Comparison of ENCODE assay signal across 10 cellular contexts in the genomic region with DNA sequence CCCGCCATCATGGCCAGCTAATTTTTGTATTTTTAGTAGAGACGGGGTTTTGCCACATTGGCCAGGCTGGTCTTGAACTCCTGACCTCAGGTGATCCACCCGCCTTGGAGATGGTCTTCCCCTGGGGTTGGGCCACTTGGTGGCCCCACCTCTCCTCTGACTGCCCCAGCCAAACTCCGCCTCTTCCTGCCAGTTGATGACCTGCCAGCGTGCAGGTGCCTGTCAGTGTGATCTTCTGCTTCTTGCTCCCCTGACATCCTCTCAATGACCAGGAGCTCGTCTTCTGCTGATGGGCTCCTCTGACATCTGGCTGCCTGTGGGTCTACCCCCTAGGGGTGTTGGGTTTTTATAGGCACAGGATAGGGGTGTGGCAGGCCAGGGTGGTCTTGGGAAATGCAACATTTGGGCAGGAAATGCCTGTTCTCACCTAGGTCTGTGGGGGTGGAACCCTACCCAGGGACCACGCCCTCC. TPM values are rescaled to one million over a fixed set of nuclear protein-coding genes. Genes with fewer than 3 reads are reported as not detected.
DNase-seq lines count a peak whose midpoint lies in the region; ATAC-seq and TF ChIP-seq lines count a peak whose summit lies in the region.
"Not testable (repeated sequence)": the region's sequence is repeated elsewhere in the genome, so short reads cannot be mapped to it uniquely, and the experiment has no call there.
"Had no signal": no experiment of that assay in that cellular context is flagged by ENCODE, and none has a peak within 500 bp of the region (broad histone marks: within the 10 kb centered on the region; RNA-seq: fewer than 3 reads in every experiment).

No MANE protein-coding gene starts in this region.

- CTCF ChIA-PET in CD8-positive, alpha-beta T cell (lab: Charles Lee) = interaction anchor here (1.0 to 4.1 kb wide), 10 partner anchors 9 to 133 kb away, joined by 3 to 15 read pairs (median 4); partner anchors contain the start of genes PITPNM1, POLD4, PTPRCAP and TMEM134
- CTCF ChIA-PET in naive thymus-derived CD4-positive, alpha-beta T cell (lab: Charles Lee) = interaction anchor here (0.6 to 3.7 kb wide), 4 partner anchors 21 to 104 kb away, joined by 3 to 11 read pairs (median 4); partner anchors contain the start of gene PTPRCAP

- H3K27ac ChIP-seq in CD8-positive, alpha-beta T cell (ENCODE audit: low read depth, low read length) = peak overlapping the region; percentile 40
- H3K27ac ChIP-seq in colonic mucosa = peak overlapping the region; percentile 27
- peak overlapping the region; percentile 80 for H3K27ac ChIP-seq in naive thymus-derived CD4-positive, alpha-beta T cell (ENCODE audit: low read depth, low read length)

- peaks cover 64% of the 10 kb centered on the region for H3K4me1 Mint-ChIP-seq in CD8-positive, alpha-beta T cell (ENCODE audit: low read depth)
- peaks cover 53% of the 10 kb centered on the region for H3K4me1 Mint-ChIP-seq in T-helper 2 cell treated with Interferon-gamma antibody and Interleukin-4, amounts not matched to agents 5 μg/mL and 100 μg/mL, for 36 hours (ENCODE audit: low read depth)
- peaks cover 70% of the 10 kb centered on the region for H3K4me1 Mint-ChIP-seq in activated T-helper 1 cell treated with anti-CD3 and anti-CD28 coated beads, Interleukin-12 subunit alpha, Interleukin-12 subunit beta, Interleukin-2, Interleukin-4 antibody, amounts not matched to agents 30 ng/mL and 10 ng/mL and 1 ng/mL, durations not matched to agents 14 hours and 24 hours and 36 hours (ENCODE audit: low read depth)
- H3K4me1 Mint-ChIP-seq in naive thymus-derived CD4-positive, alpha-beta T cell = peaks cover 49 to 67% (median 59%) of the 10 kb centered on the region in 7 donors

- not testable (repeated sequence) for H3K27me3 ChIP-seq in CD8-positive, alpha-beta T cell (ENCODE audit: insufficient read depth, low read length); colonic mucosa; naive thymus-derived CD4-positive, alpha-beta T cell (ENCODE audit: control insufficient read depth in 2 of 2, insufficient read depth in 2 of 2, low read length in 2 of 2)

- DNase-seq in CD8-positive, alpha-beta T cell = peak in 4 of 7 experiments; percentile 32 to 68 (median 50)
- DNase-seq in NCI-H2029 (lab: John Stamatoyannopoulos, UW) (peak; percentile 8), colonic mucosa (peak; percentile 50)
- peak; percentile 60 for DNase-seq in T-helper 2 cell treated with Interferon-gamma antibody and Interleukin-4, amounts not matched to agents 5 μg/mL and 100 μg/mL, for 36 hours (ENCODE audit: low spot score)
- DNase-seq in activated T-helper 1 cell treated with anti-CD3 and anti-CD28 coated beads, Interleukin-12 subunit alpha, Interleukin-12 subunit beta, Interleukin-2, Interleukin-4 antibody, amounts not matched to agents 30 ng/mL and 10 ng/mL and 1 ng/mL, durations not matched to agents 14 hours and 24 hours and 36 hours (ENCODE audit: low spot score) = peak; percentile 48
- DNase-seq in naive thymus-derived CD4-positive, alpha-beta T cell = peak in 4 of 9 donors; percentile 20 to 56 (median 30)
- peak; percentile 20 for DNase-seq in stimulated activated naive CD4-positive, alpha-beta T cell treated with Interleukin-2 at 50 U/mL for 16 hours (lab: John Stamatoyannopoulos, UW)

- H3K36me3 Mint-ChIP-seq in CD8-positive, alpha-beta T cell = peaks cover 50% of the 10 kb centered on the region
- H3K36me3 Mint-ChIP-seq in T-helper 2 cell treated with Interferon-gamma antibody and Interleukin-4, amounts not matched to agents 5 μg/mL and 100 μg/mL, for 36 hours (ENCODE audit: low read depth) = peaks cover 43% of the 10 kb centered on the region
- peaks cover 42% of the 10 kb centered on the region for H3K36me3 Mint-ChIP-seq in activated T-helper 1 cell treated with anti-CD3 and anti-CD28 coated beads, Interleukin-12 subunit alpha, Interleukin-12 subunit beta, Interleukin-2, Interleukin-4 antibody, amounts not matched to agents 30 ng/mL and 10 ng/mL and 1 ng/mL, durations not matched to agents 14 hours and 24 hours and 36 hours (ENCODE audit: low read depth)
- peaks cover 10 to 48% (median 15%) of the 10 kb centered on the region in 5 donors for H3K36me3 Mint-ChIP-seq in naive thymus-derived CD4-positive, alpha-beta T cell

- intact Hi-C loops in CD8-positive, alpha-beta T cell (cut with DNase I, micrococcal nuclease) = loop anchor here in 1 of 2 experiments (2.0 kb wide), 1 partner anchor 49 kb away; the partner anchor contains the start of gene PTPRCAP
- intact Hi-C loops in activated T-helper 1 cell treated with anti-CD3 and anti-CD28 coated beads, Interleukin-12 subunit alpha, Interleukin-12 subunit beta, Interleukin-2, Interleukin-4 antibody, amounts not matched to agents 30 ng/mL and 10 ng/mL and 1 ng/mL, durations not matched to agents 14 hours and 24 hours and 36 hours (cut with micrococcal nuclease) = loop anchor here (1.0 to 2.0 kb wide), 3 partner anchors 49 to 216 kb away; partner anchors contain the start of genes ANKRD13D and PTPRCAP
- intact Hi-C loops in colonic mucosa (cut with DNase I) = not testable (repeated sequence)
- intact Hi-C loops in naive thymus-derived CD4-positive, alpha-beta T cell (cut with micrococcal nuclease) = loop anchor here in 1 of 2 donors (10.0 kb wide), 1 partner anchor 1201 kb away; the partner anchor contains the start of gene YIF1A

- not testable (repeated sequence) for H3K9ac ChIP-seq in colonic mucosa (ENCODE audit: low read depth in 2 of 2, low read length in 2 of 2)

- peak overlapping the region; percentile 93 for H3K4me3 Mint-ChIP-seq in CD8-positive, alpha-beta T cell
- H3K4me3 Mint-ChIP-seq in T-helper 2 cell treated with Interferon-gamma antibody and Interleukin-4, amounts not matched to agents 5 μg/mL and 100 μg/mL, for 36 hours = peak overlapping the region; percentile 90
- peak overlapping the region; percentile 82 for H3K4me3 Mint-ChIP-seq in activated T-helper 1 cell treated with anti-CD3 and anti-CD28 coated beads, Interleukin-12 subunit alpha, Interleukin-12 subunit beta, Interleukin-2, Interleukin-4 antibody, amounts not matched to agents 30 ng/mL and 10 ng/mL and 1 ng/mL, durations not matched to agents 14 hours and 24 hours and 36 hours
- H3K4me3 Mint-ChIP-seq in naive thymus-derived CD4-positive, alpha-beta T cell = peak overlapping the region; percentile 83 to 98 (median 92)

- ATAC-seq in CD8-positive, alpha-beta T cell; naive thymus-derived CD4-positive, alpha-beta T cell: not testable (repeated sequence)

- peak overlapping the region; percentile 2 for H3K4me3 ChIP-seq in CD8-positive, alpha-beta T cell (ENCODE audit: low read depth, low read length)
- not testable (repeated sequence) for H3K4me3 ChIP-seq in colonic mucosa
- H3K4me3 ChIP-seq in naive thymus-derived CD4-positive, alpha-beta T cell (ENCODE audit: low read length) = peak overlapping the region; percentile 10

- not testable (repeated sequence) for TF ChIP-seq CTCF in CD8-positive, alpha-beta T cell (IDR thresholded peaks at IDR 0.05); colonic mucosa (IDR thresholded peaks at IDR 0.05)

- H3K9me3 ChIP-seq in CD8-positive, alpha-beta T cell (ENCODE audit: low read length); colonic mucosa; naive thymus-derived CD4-positive, alpha-beta T cell (ENCODE audit: control insufficient read depth in 2 of 3, low read length in 3 of 3): not testable (repeated sequence)

- H3K4me1 ChIP-seq in CD8-positive, alpha-beta T cell (ENCODE audit: insufficient read depth, low read length) = peaks cover 55% of the 10 kb centered on the region
- H3K4me1 ChIP-seq in colonic mucosa = peaks cover 11% of the 10 kb centered on the region
- H3K4me1 ChIP-seq in naive thymus-derived CD4-positive, alpha-beta T cell (ENCODE audit: control insufficient read depth in 2 of 2, insufficient read depth in 2 of 2, low read length in 2 of 2) = peaks cover 42 to 44% of the 10 kb centered on the region in 2 donors

- not testable (repeated sequence) for H3K9me3 Mint-ChIP-seq in CD8-positive, alpha-beta T cell; T-helper 2 cell treated with Interferon-gamma antibody and Interleukin-4, amounts not matched to agents 5 μg/mL and 100 μg/mL, for 36 hours; activated T-helper 1 cell treated with anti-CD3 and anti-CD28 coated beads, Interleukin-12 subunit alpha, Interleukin-12 subunit beta, Interleukin-2, Interleukin-4 antibody, amounts not matched to agents 30 ng/mL and 10 ng/mL and 1 ng/mL, durations not matched to agents 14 hours and 24 hours and 36 hours; naive thymus-derived CD4-positive, alpha-beta T cell

- POLR2A ChIA-PET in CD8-positive, alpha-beta T cell (lab: Charles Lee) = interaction anchor here (1.1 to 5.0 kb wide), 7 partner anchors 17 to 214 kb away, joined by 3 to 65 read pairs (median 5); partner anchors contain the start of genes PITPNM1, PPP1CA, PTPRCAP and RPS6KB2
- POLR2A ChIA-PET in naive thymus-derived CD4-positive, alpha-beta T cell (lab: Charles Lee) = interaction anchor here (0.6 to 5.9 kb wide), 14 partner anchors 9 to 1608 kb away, joined by 3 to 122 read pairs (median 4); partner anchors contain the start of genes CDK2AP2, PITPNM1, PPP1CA and PTPRCAP

- not testable (repeated sequence) for H3K27me3 Mint-ChIP-seq in CD8-positive, alpha-beta T cell (ENCODE audit: low read depth); T-helper 2 cell treated with Interferon-gamma antibody and Interleukin-4, amounts not matched to agents 5 μg/mL and 100 μg/mL, for 36 hours (ENCODE audit: low read depth); activated T-helper 1 cell treated with anti-CD3 and anti-CD28 coated beads, Interleukin-12 subunit alpha, Interleukin-12 subunit beta, Interleukin-2, Interleukin-4 antibody, amounts not matched to agents 30 ng/mL and 10 ng/mL and 1 ng/mL, durations not matched to agents 14 hours and 24 hours and 36 hours (ENCODE audit: insufficient read depth); naive thymus-derived CD4-positive, alpha-beta T cell

- peak overlapping the region; percentile 99 for H3K27ac Mint-ChIP-seq in CD8-positive, alpha-beta T cell
- H3K27ac Mint-ChIP-seq in T-helper 2 cell treated with Interferon-gamma antibody and Interleukin-4, amounts not matched to agents 5 μg/mL and 100 μg/mL, for 36 hours = peak overlapping the region; percentile 99
- peak overlapping the region; percentile 100 for H3K27ac Mint-ChIP-seq in activated T-helper 1 cell treated with anti-CD3 and anti-CD28 coated beads, Interleukin-12 subunit alpha, Interleukin-12 subunit beta, Interleukin-2, Interleukin-4 antibody, amounts not matched to agents 30 ng/mL and 10 ng/mL and 1 ng/mL, durations not matched to agents 14 hours and 24 hours and 36 hours
- H3K27ac Mint-ChIP-seq in naive thymus-derived CD4-positive, alpha-beta T cell = peak overlapping the region; percentile 88 to 100 (median 98)

- H3K36me3 ChIP-seq in CD8-positive, alpha-beta T cell (ENCODE audit: insufficient read depth, low read length) = peaks cover 34% of the 10 kb centered on the region
- H3K36me3 ChIP-seq in colonic mucosa = not testable (repeated sequence)
- H3K36me3 ChIP-seq in naive thymus-derived CD4-positive, alpha-beta T cell (ENCODE audit: control insufficient read depth in 2 of 3, insufficient read depth in 3 of 3, low read length in 3 of 3) = peaks cover 5 to 44% (median 20%) of the 10 kb centered on the region in 3 experiments

- peak; percentile 92 for TF ChIP-seq POLR2A in GM19099 (IDR thresholded peaks at IDR 0.05; ENCODE audit: extremely low read depth, insufficient read length, low read depth)

RNA-seq across cellular contexts. Expression of gene AIP, which starts 3.1 kb away (rescaled TPM):
- total RNA-seq in CD8-positive, alpha-beta T cell = 100 to 1,000 TPM; 109 to 111 TPM
- 200 and 203 TPM in 2 replicates for total RNA-seq in activated T-helper 1 cell treated with anti-CD3 and anti-CD28 coated beads, Interleukin-12 subunit alpha, Interleukin-12 subunit beta, Interleukin-2, Interleukin-4 antibody, amounts not matched to agents 30 ng/mL and 10 ng/mL and 1 ng/mL, durations not matched to agents 14 hours and 24 hours and 36 hours
- total RNA-seq in colonic mucosa = 10 to 100 TPM; 45.3 to 57.9 TPM
- total RNA-seq in naive thymus-derived CD4-positive, alpha-beta T cell = 100 to 1,000 TPM; 107 to 156 (median 137) TPM
- 100 to 1,000 TPM; 137 to 205 TPM for polyA plus RNA-seq in naive thymus-derived CD4-positive, alpha-beta T cell

RNA-seq across cellular contexts. Expression of gene TMEM134, which starts 16.9 kb away (rescaled TPM):
- total RNA-seq in CD8-positive, alpha-beta T cell = 10 to 100 TPM; 41.2 to 48.5 TPM
- total RNA-seq in activated T-helper 1 cell treated with anti-CD3 and anti-CD28 coated beads, Interleukin-12 subunit alpha, Interleukin-12 subunit beta, Interleukin-2, Interleukin-4 antibody, amounts not matched to agents 30 ng/mL and 10 ng/mL and 1 ng/mL, durations not matched to agents 14 hours and 24 hours and 36 hours = 55.1 and 61.4 TPM in 2 replicates
- total RNA-seq in colonic mucosa = 10 to 100 TPM; 50.1 to 59.5 TPM
- total RNA-seq in naive thymus-derived CD4-positive, alpha-beta T cell = 10 to 100 TPM; 52.4 to 94.6 (median 70.6) TPM
- 100 to 1,000 TPM; 131 to 143 TPM for polyA plus RNA-seq in naive thymus-derived CD4-positive, alpha-beta T cell

RNA-seq across cellular contexts. Expression of gene PITPNM1, which starts 19.3 kb away (rescaled TPM):
- 100 to 1,000 TPM in 1 of 2 experiments, 10 to 100 TPM in 1; 92.7 to 103 TPM for total RNA-seq in CD8-positive, alpha-beta T cell
- 138 and 140 TPM in 2 replicates for total RNA-seq in activated T-helper 1 cell treated with anti-CD3 and anti-CD28 coated beads, Interleukin-12 subunit alpha, Interleukin-12 subunit beta, Interleukin-2, Interleukin-4 antibody, amounts not matched to agents 30 ng/mL and 10 ng/mL and 1 ng/mL, durations not matched to agents 14 hours and 24 hours and 36 hours
- total RNA-seq in colonic mucosa = 10 to 100 TPM; 89.3 to 91.4 TPM
- total RNA-seq in naive thymus-derived CD4-positive, alpha-beta T cell = 100 to 1,000 TPM in 3 of 5 experiments, 10 to 100 TPM in 2; 78.9 to 133 (median 112) TPM
- polyA plus RNA-seq in naive thymus-derived CD4-positive, alpha-beta T cell = 10 to 100 TPM in 1 of 2 donors, 1 to 10 TPM in 1; 9.5 to 30.8 TPM

RNA-seq across cellular contexts. Expression of gene CDK2AP2, which starts 22.1 kb away (rescaled TPM):
- 10 to 100 TPM; 19.4 to 24.4 TPM for total RNA-seq in CD8-positive, alpha-beta T cell
- total RNA-seq in activated T-helper 1 cell treated with anti-CD3 and anti-CD28 coated beads, Interleukin-12 subunit alpha, Interleukin-12 subunit beta, Interleukin-2, Interleukin-4 antibody, amounts not matched to agents 30 ng/mL and 10 ng/mL and 1 ng/mL, durations not matched to agents 14 hours and 24 hours and 36 hours = 107 and 115 TPM in 2 replicates
- total RNA-seq in colonic mucosa = 100 to 1,000 TPM in 1 of 2 donors, 10 to 100 TPM in 1; 91.6 to 142 TPM
- 100 to 1,000 TPM in 1 of 5 experiments, 10 to 100 TPM in 4; 31.0 to 168 (median 61.9) TPM for total RNA-seq in naive thymus-derived CD4-positive, alpha-beta T cell
- polyA plus RNA-seq in naive thymus-derived CD4-positive, alpha-beta T cell = 10 to 100 TPM; 64.5 to 94.3 TPM

RNA-seq across cellular contexts. Expression of gene CABP4, which starts 30.8 kb away (rescaled TPM):
- 1 to 10 TPM; 5.0 to 5.2 TPM for total RNA-seq in CD8-positive, alpha-beta T cell
- total RNA-seq in activated T-helper 1 cell treated with anti-CD3 and anti-CD28 coated beads, Interleukin-12 subunit alpha, Interleukin-12 subunit beta, Interleukin-2, Interleukin-4 antibody, amounts not matched to agents 30 ng/mL and 10 ng/mL and 1 ng/mL, durations not matched to agents 14 hours and 24 hours and 36 hours = 0.86 and 0.96 TPM in 2 replicates
- total RNA-seq in colonic mucosa = under 1 TPM; 0.20 to 0.53 TPM
- 10 to 100 TPM in 2 of 5 experiments, 1 to 10 TPM in 3; 2.5 to 17.1 (median 3.4) TPM for total RNA-seq in naive thymus-derived CD4-positive, alpha-beta T cell
- polyA plus RNA-seq in naive thymus-derived CD4-positive, alpha-beta T cell = 1 to 10 TPM; 1.2 to 2.3 TPM
- total RNA-seq: H4, temporal lobe had no signal

Comparison
In these comparisons a context has a peak if more than half of its experiments do, and no peak if none do; other contexts are left out.
1. H3K27ac ChIP-seq: peak in every context shown above with its lines; median percentile 80 in naive thymus-derived CD4-positive, alpha-beta T cell; 40 in CD8-positive, alpha-beta T cell; 27 in colonic mucosa.